Comparison of ENCODE assay signal across 1 cellular context in genomic region chr4:38223801-38224236, GRCh38.
A peak's percentile ranks its signal among the peaks of the same experiment; 100 is the strongest.
TF ChIP-seq lines count a peak whose summit lies in the region.

No MANE protein-coding gene starts in this region.

TF ChIP-seq in HepG2, 621 proteins besides CTCF, POLR2A, EP300 and RAD21 (continued from another document and continues in another):
- peak; percentile 89 for TF ChIP-seq FOXA3 (CRISPR knock-in tag; IDR thresholded peaks at IDR 0.05)
- TF ChIP-seq, protein P1, sequence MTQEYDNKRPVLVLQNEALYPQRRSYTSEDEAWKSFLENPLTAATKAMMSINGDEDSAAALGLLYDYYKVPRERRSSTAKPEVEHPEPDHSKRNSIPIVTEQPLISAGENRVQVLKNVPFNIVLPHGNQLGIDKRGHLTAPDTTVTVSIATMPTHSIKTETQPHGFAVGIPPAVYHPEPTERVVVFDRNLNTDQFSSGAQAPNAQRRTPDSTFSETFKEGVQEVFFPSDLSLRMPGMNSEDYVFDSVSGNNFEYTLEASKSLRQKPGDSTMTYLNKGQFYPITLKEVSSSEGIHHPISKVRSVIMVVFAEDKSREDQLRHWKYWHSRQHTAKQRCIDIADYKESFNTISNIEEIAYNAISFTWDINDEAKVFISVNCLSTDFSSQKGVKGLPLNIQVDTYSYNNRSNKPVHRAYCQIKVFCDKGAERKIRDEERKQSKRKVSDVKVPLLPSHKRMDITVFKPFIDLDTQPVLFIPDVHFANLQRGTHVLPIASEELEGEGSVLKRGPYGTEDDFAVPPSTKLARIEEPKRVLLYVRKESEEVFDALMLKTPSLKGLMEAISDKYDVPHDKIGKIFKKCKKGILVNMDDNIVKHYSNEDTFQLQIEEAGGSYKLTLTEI (CRISPR knock-in tag; conservative IDR thresholded peaks at IDR 0.05) = no peak
- peak; percentile 35; the same call in 1 of the 2 replicates for TF ChIP-seq UBTF (CRISPR knock-in tag; IDR thresholded peaks at IDR 0.05)
- no peak for TF ChIP-seq PAWR (CRISPR knock-in tag; IDR thresholded peaks at IDR 0.05; ENCODE audit: borderline replicate concordance)
- no peak for TF ChIP-seq ZNF33B (CRISPR knock-in tag; IDR thresholded peaks at IDR 0.05)
- TF ChIP-seq, protein P2, sequence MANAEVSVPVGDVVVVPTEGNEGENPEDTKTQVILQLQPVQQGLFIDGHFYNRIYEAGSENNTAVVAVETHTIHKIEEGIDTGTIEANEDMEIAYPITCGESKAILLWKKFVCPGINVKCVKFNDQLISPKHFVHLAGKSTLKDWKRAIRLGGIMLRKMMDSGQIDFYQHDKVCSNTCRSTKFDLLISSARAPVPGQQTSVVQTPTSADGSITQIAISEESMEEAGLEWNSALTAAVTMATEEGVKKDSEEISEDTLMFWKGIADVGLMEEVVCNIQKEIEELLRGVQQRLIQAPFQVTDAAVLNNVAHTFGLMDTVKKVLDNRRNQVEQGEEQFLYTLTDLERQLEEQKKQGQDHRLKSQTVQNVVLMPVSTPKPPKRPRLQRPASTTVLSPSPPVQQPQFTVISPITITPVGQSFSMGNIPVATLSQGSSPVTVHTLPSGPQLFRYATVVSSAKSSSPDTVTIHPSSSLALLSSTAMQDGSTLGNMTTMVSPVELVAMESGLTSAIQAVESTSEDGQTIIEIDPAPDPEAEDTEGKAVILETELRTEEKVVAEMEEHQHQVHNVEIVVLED (CRISPR knock-in tag; IDR thresholded peaks at IDR 0.05; ENCODE audit: borderline replicate concordance) = peak; percentile 11; the same call in 1 of the 2 replicates
- TF ChIP-seq ZEB1 (IDR thresholded peaks at IDR 0.05; ENCODE audit: insufficient replicate concordance, low read depth) = peak; percentile 20
- TF ChIP-seq, protein P3, sequence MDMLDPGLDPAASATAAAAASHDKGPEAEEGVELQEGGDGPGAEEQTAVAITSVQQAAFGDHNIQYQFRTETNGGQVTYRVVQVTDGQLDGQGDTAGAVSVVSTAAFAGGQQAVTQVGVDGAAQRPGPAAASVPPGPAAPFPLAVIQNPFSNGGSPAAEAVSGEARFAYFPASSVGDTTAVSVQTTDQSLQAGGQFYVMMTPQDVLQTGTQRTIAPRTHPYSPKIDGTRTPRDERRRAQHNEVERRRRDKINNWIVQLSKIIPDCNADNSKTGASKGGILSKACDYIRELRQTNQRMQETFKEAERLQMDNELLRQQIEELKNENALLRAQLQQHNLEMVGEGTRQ (IDR thresholded peaks at IDR 0.05; ENCODE audit: low read depth, low read length) = no peak
- TF ChIP-seq, protein P3 (CRISPR knock-in tag; IDR thresholded peaks at IDR 0.05; ENCODE audit: borderline replicate concordance) = peak; percentile 30; the same call in 1 of the 2 replicates
- no peak for TF ChIP-seq FOXA1 (IDR thresholded peaks at IDR 0.05)
- peak; percentile 87 for TF ChIP-seq FOXA1 (CRISPR knock-in tag; IDR thresholded peaks at IDR 0.05)
- TF ChIP-seq ZNF354B (CRISPR knock-in tag; IDR thresholded peaks at IDR 0.05) = no peak
- no peak for TF ChIP-seq BRCA1 (CRISPR knock-in tag; IDR thresholded peaks at IDR 0.05)
- peak; percentile 27; the same call in 1 of the 2 replicates for TF ChIP-seq HMG20A (CRISPR knock-in tag; IDR thresholded peaks at IDR 0.05; ENCODE audit: borderline replicate concordance)
- no peak for TF ChIP-seq MXD1 (CRISPR knock-in tag; IDR thresholded peaks at IDR 0.05)
- no peak for TF ChIP-seq HES4 (CRISPR knock-in tag; IDR thresholded peaks at IDR 0.05; ENCODE audit: borderline replicate concordance)
- TF ChIP-seq TAF15 (IDR thresholded peaks at IDR 0.05; ENCODE audit: low read depth, low read length, poor library complexity, severe bottlenecking) = no peak
- TF ChIP-seq FIP1L1 (IDR thresholded peaks at IDR 0.05; ENCODE audit: borderline replicate concordance, insufficient read depth, low read depth, low read length) = no peak
- peak; percentile 87 for TF ChIP-seq MED1 (CRISPR knock-in tag; IDR thresholded peaks at IDR 0.05)
- TF ChIP-seq TFDP1 (CRISPR knock-in tag; IDR thresholded peaks at IDR 0.05; ENCODE audit: borderline replicate concordance) = no peak
- TF ChIP-seq, protein P4, sequence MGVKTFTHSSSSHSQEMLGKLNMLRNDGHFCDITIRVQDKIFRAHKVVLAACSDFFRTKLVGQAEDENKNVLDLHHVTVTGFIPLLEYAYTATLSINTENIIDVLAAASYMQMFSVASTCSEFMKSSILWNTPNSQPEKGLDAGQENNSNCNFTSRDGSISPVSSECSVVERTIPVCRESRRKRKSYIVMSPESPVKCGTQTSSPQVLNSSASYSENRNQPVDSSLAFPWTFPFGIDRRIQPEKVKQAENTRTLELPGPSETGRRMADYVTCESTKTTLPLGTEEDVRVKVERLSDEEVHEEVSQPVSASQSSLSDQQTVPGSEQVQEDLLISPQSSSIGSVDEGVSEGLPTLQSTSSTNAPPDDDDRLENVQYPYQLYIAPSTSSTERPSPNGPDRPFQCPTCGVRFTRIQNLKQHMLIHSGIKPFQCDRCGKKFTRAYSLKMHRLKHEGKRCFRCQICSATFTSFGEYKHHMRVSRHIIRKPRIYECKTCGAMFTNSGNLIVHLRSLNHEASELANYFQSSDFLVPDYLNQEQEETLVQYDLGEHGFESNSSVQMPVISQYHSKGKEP (CRISPR knock-in tag; IDR thresholded peaks at IDR 0.05) = no peak
- no peak for TF ChIP-seq KMT2A (CRISPR knock-in tag; IDR thresholded peaks at IDR 0.05)
- TF ChIP-seq MTA3 (CRISPR knock-in tag; IDR thresholded peaks at IDR 0.05) = no peak
- no peak for TF ChIP-seq PBX3 (CRISPR knock-in tag; IDR thresholded peaks at IDR 0.05; ENCODE audit: borderline replicate concordance)
- no peak for TF ChIP-seq RFX5 (IDR thresholded peaks at IDR 0.05; ENCODE audit: low read depth, low read length)
- no peak for TF ChIP-seq CEBPB (IDR thresholded peaks at IDR 0.05; ENCODE audit: borderline replicate concordance, low read depth, low read length)
- TF ChIP-seq HOXA7 (CRISPR knock-in tag; IDR thresholded peaks at IDR 0.05) = no peak
- TF ChIP-seq BATF2 (CRISPR knock-in tag; IDR thresholded peaks at IDR 0.05) = no peak
- no peak for TF ChIP-seq ZNF557 (CRISPR knock-in tag; IDR thresholded peaks at IDR 0.05)
- TF ChIP-seq CCAR2 (optimal IDR thresholded peaks at IDR 0.05; ENCODE audit: low read depth, low read length) = no peak
- no peak for TF ChIP-seq SOX13 (IDR thresholded peaks at IDR 0.05)
- peak in 1 of 2 experiments; percentile 67; a peak in 2 of 4 replicates for TF ChIP-seq SOX13 (CRISPR knock-in tag; conservative IDR thresholded peaks at IDR 0.05 in 1 of 2, IDR thresholded peaks at IDR 0.05 in 1 of 2)
- no peak for TF ChIP-seq PLSCR1 (CRISPR knock-in tag; IDR thresholded peaks at IDR 0.05; ENCODE audit: borderline replicate concordance)
- TF ChIP-seq, protein P5, sequence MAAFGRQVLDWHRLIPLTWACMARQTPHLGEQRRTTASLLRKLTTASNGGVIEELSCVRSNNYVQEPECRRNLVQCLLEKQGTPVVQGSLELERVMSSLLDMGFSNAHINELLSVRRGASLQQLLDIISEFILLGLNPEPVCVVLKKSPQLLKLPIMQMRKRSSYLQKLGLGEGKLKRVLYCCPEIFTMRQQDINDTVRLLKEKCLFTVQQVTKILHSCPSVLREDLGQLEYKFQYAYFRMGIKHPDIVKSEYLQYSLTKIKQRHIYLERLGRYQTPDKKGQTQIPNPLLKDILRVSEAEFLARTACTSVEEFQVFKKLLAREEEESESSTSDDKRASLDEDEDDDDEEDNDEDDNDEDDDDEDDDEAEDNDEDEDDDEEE (CRISPR knock-in tag; IDR thresholded peaks at IDR 0.05) = no peak
- TF ChIP-seq TBX2 (CRISPR knock-in tag; IDR thresholded peaks at IDR 0.05; ENCODE audit: borderline replicate concordance) = peak; percentile 90
- no peak for TF ChIP-seq ZNF34 (CRISPR knock-in tag; IDR thresholded peaks at IDR 0.05; ENCODE audit: borderline replicate concordance)
- no peak for TF ChIP-seq HDAC1 (CRISPR knock-in tag; IDR thresholded peaks at IDR 0.05)
- peak; percentile 73; the same call in 1 of the 2 replicates for TF ChIP-seq TBX3 (IDR thresholded peaks at IDR 0.05; ENCODE audit: borderline replicate concordance)
- TF ChIP-seq MAFK (conservative IDR thresholded peaks at IDR 0.05 in 1 of 2, IDR thresholded peaks at IDR 0.05 in 1 of 2; ENCODE audit: low read length in 2 of 2) = no peak
- no peak for TF ChIP-seq ZNF383 (CRISPR knock-in tag; IDR thresholded peaks at IDR 0.05; ENCODE audit: borderline replicate concordance)
- peak; percentile 72; the same call in 1 of the 2 replicates for TF ChIP-seq NFIC (IDR thresholded peaks at IDR 0.05; ENCODE audit: low read length)
- TF ChIP-seq FOXJ3 (CRISPR knock-in tag; IDR thresholded peaks at IDR 0.05; ENCODE audit: borderline replicate concordance) = peak; percentile 85; the same call in 1 of the 2 replicates
- TF ChIP-seq HMGA1 (CRISPR knock-in tag; conservative IDR thresholded peaks at IDR 0.05) = no peak
- no peak for TF ChIP-seq CBFB (CRISPR knock-in tag; IDR thresholded peaks at IDR 0.05)
- no peak for TF ChIP-seq ATF7 (IDR thresholded peaks at IDR 0.05)
- TF ChIP-seq ATF7 (CRISPR knock-in tag; IDR thresholded peaks at IDR 0.05) = no peak
- TF ChIP-seq ZNF607 (CRISPR knock-in tag; IDR thresholded peaks at IDR 0.05; ENCODE audit: borderline replicate concordance) = no peak
- no peak for TF ChIP-seq ZNF253 (CRISPR knock-in tag; IDR thresholded peaks at IDR 0.05; ENCODE audit: borderline replicate concordance)
- TF ChIP-seq ZNF143 (CRISPR knock-in tag; IDR thresholded peaks at IDR 0.05) = no peak
- 0 out of 2 replicates have a peak, but pooled peaks have one; percentile 15 for TF ChIP-seq ZNF792 (CRISPR knock-in tag; IDR thresholded peaks at IDR 0.05)
- TF ChIP-seq ZNF749 (CRISPR knock-in tag; IDR thresholded peaks at IDR 0.05; ENCODE audit: borderline replicate concordance) = no peak
- no peak for TF ChIP-seq SSRP1 (CRISPR knock-in tag; IDR thresholded peaks at IDR 0.05)
- TF ChIP-seq MIXL1 (CRISPR knock-in tag; IDR thresholded peaks at IDR 0.05) = peak; percentile 78
- TF ChIP-seq XRCC5 (optimal IDR thresholded peaks at IDR 0.05; ENCODE audit: low read length) = peak; percentile 25
- no peak for TF ChIP-seq FOXK2 (IDR thresholded peaks at IDR 0.05)
- no peak for TF ChIP-seq REL (CRISPR knock-in tag; conservative IDR thresholded peaks at IDR 0.05)
- no peak for TF ChIP-seq ZBTB14 (CRISPR knock-in tag; IDR thresholded peaks at IDR 0.05)
